20 cellular contexts compared by ENCODE assay signal in genomic region chr9:20353529-20353928, GRCh38.
DNase-seq lines count a peak whose midpoint lies in the region; ATAC-seq, FAIRE-seq and TF ChIP-seq lines count a peak whose summit lies in the region.
"Had no signal": no experiment of that assay in that cellular context is flagged by ENCODE, and none has a peak within 500 bp of the region (broad histone marks: within the 10 kb centered on the region; RNA-seq: fewer than 3 reads in every experiment).

No MANE protein-coding gene starts in this region.

- peaks cover 41% of the 10 kb centered on the region for H3K4me1 ChIP-seq in keratinocyte (ENCODE audit: control insufficient read depth, extremely low read depth, insufficient read depth, low read length)
- H3K4me1 ChIP-seq: parathyroid adenoma had no signal

- peak; percentile 36 for ATAC-seq in GM18502 (IDR thresholded peaks at IDR 0.05; ENCODE audit: poor library complexity, unreplicated experiment)
- ATAC-seq in GM21423 (IDR thresholded peaks at IDR 0.05; ENCODE audit: unreplicated experiment), result peak; percentile 21
- peak; percentile 46 for ATAC-seq in HG03354 (IDR thresholded peaks at IDR 0.05; ENCODE audit: poor library complexity, severe bottlenecking, unreplicated experiment)
- no peak for ATAC-seq in omental fat pad (ENCODE audit: low FRiP score)
- ATAC-seq: heart right ventricle; left cardiac atrium; mucosa of descending colon; PC-3; stimulated activated naive B cell treated with anti-CD40 and anti-IgM and Interleukin-4, amounts not matched to agents 10 μg/mL and 1 μg/mL and 100 μg/mL, for 72 hours; upper lobe of right lung had no signal

- TF ChIP-seq CTCF in keratinocyte (optimal IDR thresholded peaks at IDR 0.05 in 1 of 3, IDR thresholded peaks at IDR 0.05 in 1 of 3, conservative IDR thresholded peaks at IDR 0.05 in 1 of 3; ENCODE audit: extremely low read depth in 1 of 3, insufficient read depth in 2 of 3, low read length in 3 of 3) (no peak), omental fat pad (IDR thresholded peaks at IDR 0.05) (no peak), WERI-Rb-1 (IDR thresholded peaks at IDR 0.05; ENCODE audit: low read depth, low read length) (no peak)

- H2AFZ ChIP-seq in keratinocyte (ENCODE audit: control insufficient read depth, low read length), result no peak overlapping the region
- H2AFZ ChIP-seq: parathyroid adenoma had no signal

- H3K4me3 ChIP-seq in keratinocyte (ENCODE audit: control insufficient read depth in 2 of 3, extremely low read depth in 1 of 3, insufficient read depth in 2 of 3, low read depth in 1 of 3, low read length in 3 of 3), result no peak overlapping the region
- no peak overlapping the region for H3K4me3 ChIP-seq in WERI-Rb-1 (ENCODE audit: low read depth, low read length)
- H3K4me3 ChIP-seq: dorsolateral prefrontal cortex, heart right ventricle, mucosa of descending colon, upper lobe of right lung had no signal

- H3K36me3 ChIP-seq in keratinocyte (ENCODE audit: control insufficient read depth in 2 of 2, extremely low read depth in 1 of 2, insufficient read depth in 2 of 2, low read length in 2 of 2), result no peaks in the 10 kb centered on the region
- H3K36me3 ChIP-seq in WERI-Rb-1, result no peaks in the 10 kb centered on the region
- H3K36me3 ChIP-seq: upper lobe of right lung had no signal

- no peaks in the 10 kb centered on the region for H4K20me1 ChIP-seq in keratinocyte (ENCODE audit: control insufficient read depth, extremely low read depth, insufficient read depth, low read length)

- FAIRE-seq in keratinocyte (lab: Jason Lieb, UNC), result no peak
- FAIRE-seq: small intestine had no signal

- H3K27me3 ChIP-seq in keratinocyte (ENCODE audit: control insufficient read depth, extremely low read depth, insufficient read depth, low read length) (no peaks in the 10 kb centered on the region), WERI-Rb-1 (ENCODE audit: insufficient read depth, low read depth, severe bottlenecking) (no peaks in the 10 kb centered on the region)
- H3K27me3 ChIP-seq: dorsolateral prefrontal cortex, heart right ventricle, upper lobe of right lung had no signal

- H3K79me2 ChIP-seq in keratinocyte (ENCODE audit: control insufficient read depth, insufficient read depth, low read length), result no peaks in the 10 kb centered on the region
- H3K79me2 ChIP-seq: parathyroid adenoma had no signal

- H3K4me2 ChIP-seq in keratinocyte (ENCODE audit: control insufficient read depth, extremely low read depth, insufficient read depth, low read depth, low read length), result no peak overlapping the region

- H3K9me1 ChIP-seq in keratinocyte (ENCODE audit: control insufficient read depth, extremely low read depth, insufficient read depth, low read length), result no peaks in the 10 kb centered on the region

- H3K9me3 ChIP-seq in keratinocyte (ENCODE audit: control insufficient read depth, low read depth, low read length), result no peaks in the 10 kb centered on the region
- no peaks in the 10 kb centered on the region for H3K9me3 ChIP-seq in WERI-Rb-1 (ENCODE audit: severe bottlenecking)
- H3K9me3 ChIP-seq: heart right ventricle, mucosa of descending colon, SK-N-SH, upper lobe of right lung had no signal

- H3K27ac ChIP-seq in keratinocyte (ENCODE audit: control insufficient read depth, insufficient read depth, low read length) (peak overlapping the region; percentile 56), WERI-Rb-1 (no peak overlapping the region)
- H3K27ac ChIP-seq: heart right ventricle, parathyroid adenoma, upper lobe of right lung had no signal

- no peak overlapping the region for H3K9ac ChIP-seq in keratinocyte (ENCODE audit: control insufficient read depth, extremely low read depth, insufficient read depth, low read length)
- H3K9ac ChIP-seq: parathyroid adenoma, SK-N-SH had no signal

- DNase-seq in keratinocyte (ENCODE audit: low read depth, low spot score) (no peak), omental fat pad (ENCODE audit: low spot score) (no peak), anterior cingulate cortex (lab: John Stamatoyannopoulos, UW) (no peak), NK-92 (lab: John Stamatoyannopoulos, UW; ENCODE audit: unreplicated experiment) (no peak), WERI-Rb-1 (no peak)
- DNase-seq: dorsolateral prefrontal cortex; heart right ventricle; left cardiac atrium; mucosa of descending colon; NCI-H1092 treated with DMSO at 0.1 percent for 48 hours; NCI-H446; PC-3; SK-N-SH; small intestine; stimulated activated naive B cell treated with anti-CD40 and anti-IgM and Interleukin-4, amounts not matched to agents 10 μg/mL and 1 μg/mL and 100 μg/mL, for 72 hours; upper lobe of right lung had no signal

- dilution Hi-C loops in keratinocyte (cut with MboI; ENCODE audit: extremely low pct_ligation_motif_present, low sequenced_read_pairs), result loop anchor here (25.0 kb wide), 1 partner anchor 416 kb away; no protein-coding TSS in a partner anchor
